Comparison of ENCODE assay signal across 1 cellular context in the genomic region with DNA sequence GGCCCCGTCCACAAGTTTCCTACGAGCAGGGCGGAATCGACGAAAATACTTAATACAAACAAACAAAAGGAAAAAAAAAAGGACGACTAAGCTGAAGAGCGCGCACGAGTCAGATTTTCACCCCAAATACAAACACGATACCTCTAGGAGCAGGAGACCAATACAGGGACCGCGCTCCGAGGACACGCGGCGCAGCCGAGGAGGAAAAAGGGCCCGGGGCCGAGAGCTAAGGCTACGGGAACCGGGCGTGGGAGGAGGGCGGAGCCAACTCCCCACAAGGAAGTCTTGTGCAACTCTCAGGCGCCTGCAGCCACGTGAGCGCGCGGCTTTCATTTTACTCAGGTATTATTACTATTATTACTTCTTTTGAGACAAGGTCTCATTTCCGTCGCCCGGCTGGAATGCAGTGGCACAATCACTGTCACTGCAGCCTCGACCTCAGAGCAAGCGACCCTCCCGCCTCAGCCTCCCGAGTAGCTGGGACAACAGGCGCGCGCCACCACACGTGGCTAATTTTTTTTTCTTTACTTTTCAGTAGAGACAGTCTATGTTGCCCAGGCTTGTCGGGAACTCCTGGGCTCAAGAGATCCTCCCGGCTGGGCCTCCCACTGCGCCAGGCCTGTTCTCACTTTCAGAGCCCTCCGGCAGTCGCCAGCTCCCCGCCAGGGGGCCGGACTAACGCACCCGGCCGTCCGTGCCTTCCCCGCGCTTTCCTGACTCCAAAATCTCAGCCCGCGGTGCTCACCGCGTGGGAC.
A peak's percentile ranks its signal among the peaks of the same experiment; 100 is the strongest.
TF ChIP-seq lines count a peak whose summit lies in the region.

No MANE protein-coding gene starts in this region.

TF ChIP-seq in HepG2, 621 proteins besides CTCF, POLR2A, EP300 and RAD21 (continues in another document):
- TF ChIP-seq SP1 (IDR thresholded peaks at IDR 0.05) = no peak
- TF ChIP-seq SP1 (CRISPR knock-in tag; IDR thresholded peaks at IDR 0.05) = peak; percentile 65
- no peak for TF ChIP-seq NCOA5 (CRISPR knock-in tag; IDR thresholded peaks at IDR 0.05)
- TF ChIP-seq, protein P1, sequence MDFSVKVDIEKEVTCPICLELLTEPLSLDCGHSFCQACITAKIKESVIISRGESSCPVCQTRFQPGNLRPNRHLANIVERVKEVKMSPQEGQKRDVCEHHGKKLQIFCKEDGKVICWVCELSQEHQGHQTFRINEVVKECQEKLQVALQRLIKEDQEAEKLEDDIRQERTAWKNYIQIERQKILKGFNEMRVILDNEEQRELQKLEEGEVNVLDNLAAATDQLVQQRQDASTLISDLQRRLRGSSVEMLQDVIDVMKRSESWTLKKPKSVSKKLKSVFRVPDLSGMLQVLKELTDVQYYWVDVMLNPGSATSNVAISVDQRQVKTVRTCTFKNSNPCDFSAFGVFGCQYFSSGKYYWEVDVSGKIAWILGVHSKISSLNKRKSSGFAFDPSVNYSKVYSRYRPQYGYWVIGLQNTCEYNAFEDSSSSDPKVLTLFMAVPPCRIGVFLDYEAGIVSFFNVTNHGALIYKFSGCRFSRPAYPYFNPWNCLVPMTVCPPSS (IDR thresholded peaks at IDR 0.05) = no peak
- TF ChIP-seq ZNF556 (CRISPR knock-in tag; IDR thresholded peaks at IDR 0.05; ENCODE audit: borderline replicate concordance) = no peak
- no peak for TF ChIP-seq ZNF761 (CRISPR knock-in tag; conservative IDR thresholded peaks at IDR 0.05)
- peak; percentile 61; the same call in 1 of the 2 replicates for TF ChIP-seq ZNF124 (CRISPR knock-in tag; IDR thresholded peaks at IDR 0.05)
- no peak; the same call in 1 of the 2 replicates for TF ChIP-seq MAZ (IDR thresholded peaks at IDR 0.05; ENCODE audit: borderline replicate concordance, low read depth, low read length)
- TF ChIP-seq MAZ (CRISPR knock-in tag; IDR thresholded peaks at IDR 0.05; ENCODE audit: low read depth) = no peak; the same call in 1 of the 2 replicates
- no peak for TF ChIP-seq ESRRA (CRISPR knock-in tag; IDR thresholded peaks at IDR 0.05; ENCODE audit: low read depth)
- TF ChIP-seq ZNF720 (CRISPR knock-in tag; IDR thresholded peaks at IDR 0.05) = no peak
- TF ChIP-seq ZNF430 (CRISPR knock-in tag; IDR thresholded peaks at IDR 0.05) = no peak
- no peak for TF ChIP-seq KLF13 (CRISPR knock-in tag; IDR thresholded peaks at IDR 0.05)
- no peak; the same call in 1 of the 2 replicates for TF ChIP-seq ZNF143 (CRISPR knock-in tag; IDR thresholded peaks at IDR 0.05)
- no peak; the same call in 1 of the 2 replicates for TF ChIP-seq ZNF350 (CRISPR knock-in tag; IDR thresholded peaks at IDR 0.05; ENCODE audit: borderline replicate concordance, low read depth)
- no peak for TF ChIP-seq KDM4B (CRISPR knock-in tag; IDR thresholded peaks at IDR 0.05)
- TF ChIP-seq DNMT1 (CRISPR knock-in tag; IDR thresholded peaks at IDR 0.05) = no peak
- peak; percentile 94 for TF ChIP-seq BHLHE40 (IDR thresholded peaks at IDR 0.05; ENCODE audit: low read length)
- 0 out of 2 replicates have a peak, but pooled peaks have one; percentile 11 for TF ChIP-seq SIN3B (IDR thresholded peaks at IDR 0.05; ENCODE audit: low read length)
- no peak for TF ChIP-seq JARID2 (CRISPR knock-in tag; IDR thresholded peaks at IDR 0.05; ENCODE audit: insufficient replicate concordance)
- TF ChIP-seq, protein P2, sequence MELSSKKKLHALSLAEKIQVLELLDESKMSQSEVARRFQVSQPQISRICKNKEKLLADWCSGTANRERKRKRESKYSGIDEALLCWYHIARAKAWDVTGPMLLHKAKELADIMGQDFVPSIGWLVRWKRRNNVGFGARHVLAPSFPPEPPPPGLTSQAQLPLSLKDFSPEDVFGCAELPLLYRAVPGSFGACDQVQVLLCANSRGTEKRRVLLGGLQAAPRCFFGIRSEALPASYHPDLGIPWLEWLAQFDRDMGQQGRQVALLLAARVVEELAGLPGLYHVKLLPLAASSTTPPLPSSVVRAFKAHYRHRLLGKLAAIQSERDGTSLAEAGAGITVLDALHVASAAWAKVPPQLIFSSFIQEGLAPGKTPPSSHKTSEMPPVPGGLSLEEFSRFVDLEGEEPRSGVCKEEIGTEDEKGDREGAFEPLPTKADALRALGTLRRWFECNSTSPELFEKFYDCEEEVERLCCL (CRISPR knock-in tag; IDR thresholded peaks at IDR 0.05; ENCODE audit: borderline replicate concordance) = no peak
- TF ChIP-seq, protein P3, sequence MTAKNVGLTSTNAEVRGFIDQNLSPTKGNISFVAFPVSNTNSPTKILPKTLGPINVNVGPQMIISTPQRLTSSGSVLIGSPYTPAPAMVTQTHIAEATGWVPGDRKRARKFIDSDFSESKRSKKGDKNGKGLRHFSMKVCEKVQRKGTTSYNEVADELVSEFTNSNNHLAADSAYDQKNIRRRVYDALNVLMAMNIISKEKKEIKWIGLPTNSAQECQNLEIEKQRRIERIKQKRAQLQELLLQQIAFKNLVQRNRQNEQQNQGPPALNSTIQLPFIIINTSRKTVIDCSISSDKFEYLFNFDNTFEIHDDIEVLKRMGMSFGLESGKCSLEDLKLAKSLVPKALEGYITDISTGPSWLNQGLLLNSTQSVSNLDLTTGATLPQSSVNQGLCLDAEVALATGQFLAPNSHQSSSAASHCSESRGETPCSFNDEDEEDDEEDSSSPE (CRISPR knock-in tag; IDR thresholded peaks at IDR 0.05) = peak; percentile 36; the same call in 1 of the 2 replicates
- no peak for TF ChIP-seq ZNF737 (CRISPR knock-in tag; IDR thresholded peaks at IDR 0.05; ENCODE audit: borderline replicate concordance)
- no peak for TF ChIP-seq ZNF616 (CRISPR knock-in tag; IDR thresholded peaks at IDR 0.05; ENCODE audit: low read depth)
- TF ChIP-seq ZSCAN21 (CRISPR knock-in tag; IDR thresholded peaks at IDR 0.05; ENCODE audit: borderline replicate concordance) = no peak
- no peak; the same call in 1 of the 2 replicates for TF ChIP-seq CBX5 (CRISPR knock-in tag; IDR thresholded peaks at IDR 0.05; ENCODE audit: borderline replicate concordance)
- no peak for TF ChIP-seq MBD4 (IDR thresholded peaks at IDR 0.05; ENCODE audit: borderline replicate concordance, low read length)
- no peak for TF ChIP-seq THYN1 (CRISPR knock-in tag; IDR thresholded peaks at IDR 0.05; ENCODE audit: borderline replicate concordance, low read depth)
- TF ChIP-seq ZBTB21 (CRISPR knock-in tag; IDR thresholded peaks at IDR 0.05) = no peak
- peak; percentile 67; the same call in 1 of the 2 replicates for TF ChIP-seq ZBTB25 (CRISPR knock-in tag; IDR thresholded peaks at IDR 0.05)
- 0 out of 2 replicates have a peak, but pooled peaks have one; percentile 33 for TF ChIP-seq ZNF317 (CRISPR knock-in tag; IDR thresholded peaks at IDR 0.05)
- TF ChIP-seq EEA1 (CRISPR knock-in tag; IDR thresholded peaks at IDR 0.05; ENCODE audit: borderline replicate concordance) = no peak
- TF ChIP-seq KMT2A (CRISPR knock-in tag; IDR thresholded peaks at IDR 0.05) = peak; percentile 84; the same call in 1 of the 2 replicates
- no peak for TF ChIP-seq ZNF34 (CRISPR knock-in tag; IDR thresholded peaks at IDR 0.05; ENCODE audit: borderline replicate concordance)
- TF ChIP-seq NFYC (CRISPR knock-in tag; IDR thresholded peaks at IDR 0.05) = no peak; the same call in 1 of the 2 replicates
- TF ChIP-seq AGO1 (IDR thresholded peaks at IDR 0.05; ENCODE audit: low read depth, low read length, poor library complexity, severe bottlenecking) = no peak
- TF ChIP-seq, protein P4, sequence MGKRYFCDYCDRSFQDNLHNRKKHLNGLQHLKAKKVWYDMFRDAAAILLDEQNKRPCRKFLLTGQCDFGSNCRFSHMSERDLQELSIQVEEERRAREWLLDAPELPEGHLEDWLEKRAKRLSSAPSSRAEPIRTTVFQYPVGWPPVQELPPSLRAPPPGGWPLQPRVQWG (CRISPR knock-in tag; IDR thresholded peaks at IDR 0.05; ENCODE audit: borderline replicate concordance, low read depth) = no peak
- TF ChIP-seq GZF1 (CRISPR knock-in tag; IDR thresholded peaks at IDR 0.05) = no peak
- no peak for TF ChIP-seq ZNF570 (CRISPR knock-in tag; IDR thresholded peaks at IDR 0.05; ENCODE audit: borderline replicate concordance)
- TF ChIP-seq MED13 (CRISPR knock-in tag; IDR thresholded peaks at IDR 0.05) = peak; percentile 9; the same call in 1 of the 2 replicates
- TF ChIP-seq ZNF274 (CRISPR knock-in tag; IDR thresholded peaks at IDR 0.05) = no peak
- TF ChIP-seq FIP1L1 (IDR thresholded peaks at IDR 0.05; ENCODE audit: borderline replicate concordance, insufficient read depth, low read depth, low read length) = 0 out of 2 replicates have a peak, but pooled peaks have one; percentile 56
- TF ChIP-seq TBL1XR1 (IDR thresholded peaks at IDR 0.05; ENCODE audit: borderline replicate concordance, low read length, partially characterized antibody) = no peak
- no peak for TF ChIP-seq ZNF513 (CRISPR knock-in tag; conservative IDR thresholded peaks at IDR 0.05)
- 0 out of 2 replicates have a peak, but pooled peaks have one; percentile 13 for TF ChIP-seq ZFP82 (CRISPR knock-in tag; IDR thresholded peaks at IDR 0.05; ENCODE audit: borderline replicate concordance)
- no peak for TF ChIP-seq ZMYM2 (CRISPR knock-in tag; IDR thresholded peaks at IDR 0.05)
- TF ChIP-seq CREB1 (IDR thresholded peaks at IDR 0.05) = no peak
- no peak for TF ChIP-seq CREB1 (CRISPR knock-in tag; IDR thresholded peaks at IDR 0.05)
- no peak for TF ChIP-seq POLR2AphosphoS2 (IDR thresholded peaks at IDR 0.05; ENCODE audit: low read depth, low read length)
- TF ChIP-seq ZBTB38 (CRISPR knock-in tag; IDR thresholded peaks at IDR 0.05) = no peak
- TF ChIP-seq, protein P5, sequence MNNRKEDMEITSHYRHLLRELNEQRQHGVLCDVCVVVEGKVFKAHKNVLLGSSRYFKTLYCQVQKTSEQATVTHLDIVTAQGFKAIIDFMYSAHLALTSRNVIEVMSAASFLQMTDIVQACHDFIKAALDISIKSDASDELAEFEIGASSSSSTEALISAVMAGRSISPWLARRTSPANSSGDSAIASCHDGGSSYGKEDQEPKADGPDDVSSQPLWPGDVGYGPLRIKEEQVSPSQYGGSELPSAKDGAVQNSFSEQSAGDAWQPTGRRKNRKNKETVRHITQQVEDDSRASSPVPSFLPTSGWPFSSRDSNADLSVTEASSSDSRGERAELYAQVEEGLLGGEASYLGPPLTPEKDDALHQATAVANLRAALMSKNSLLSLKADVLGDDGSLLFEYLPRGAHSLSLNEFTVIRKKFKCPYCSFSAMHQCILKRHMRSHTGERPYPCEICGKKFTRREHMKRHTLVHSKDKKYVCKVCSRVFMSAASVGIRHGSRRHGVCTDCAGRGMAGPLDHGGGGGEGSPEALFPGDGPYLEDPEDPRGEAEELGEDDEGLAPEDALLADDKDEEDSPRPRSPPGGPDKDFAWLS (CRISPR knock-in tag; IDR thresholded peaks at IDR 0.05; ENCODE audit: borderline replicate concordance) = no peak
- TF ChIP-seq PCBP1 (IDR thresholded peaks at IDR 0.05; ENCODE audit: borderline replicate concordance, low read depth, low read length) = no peak; the same call in 1 of the 2 replicates
- peak; percentile 69; the same call in 1 of the 2 replicates for TF ChIP-seq AKNA (CRISPR knock-in tag; IDR thresholded peaks at IDR 0.05; ENCODE audit: borderline replicate concordance)
- peak; percentile 96 for TF ChIP-seq CEBPG (CRISPR knock-in tag; IDR thresholded peaks at IDR 0.05)
- TF ChIP-seq MAF1 (CRISPR knock-in tag; IDR thresholded peaks at IDR 0.05; ENCODE audit: borderline replicate concordance) = no peak
- TF ChIP-seq FOXA1 (IDR thresholded peaks at IDR 0.05) = no peak
- TF ChIP-seq FOXA1 (CRISPR knock-in tag; IDR thresholded peaks at IDR 0.05) = no peak; the same call in 1 of the 2 replicates
